In the genomic region with DNA sequence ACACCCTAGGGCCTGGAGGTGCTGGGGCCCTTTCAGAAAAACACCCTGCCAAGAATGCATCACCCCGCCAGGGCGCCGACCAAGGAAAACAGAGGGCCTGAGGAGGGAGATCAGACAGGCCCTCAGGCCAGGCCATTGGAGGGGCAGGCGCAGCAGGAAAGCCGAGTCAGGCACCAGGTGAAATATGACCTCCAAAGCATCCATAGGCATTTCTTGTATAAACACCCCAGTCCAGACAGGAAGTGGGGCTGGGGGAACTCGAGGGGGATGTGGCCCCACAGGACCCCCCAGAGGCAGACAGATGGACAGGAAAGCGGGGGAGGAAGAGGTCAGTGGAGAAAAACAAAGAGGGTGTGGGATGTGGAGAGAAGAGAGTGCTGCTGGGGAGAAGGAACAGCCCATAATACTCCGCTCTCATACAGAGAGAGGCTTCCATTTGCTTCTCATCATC, we compare ENCODE assay signal across 13 cellular contexts.
DNase-seq lines count a peak whose midpoint lies in the region; ATAC-seq and TF ChIP-seq lines count a peak whose summit lies in the region.
"Had no signal": no experiment of that assay in that cellular context is flagged by ENCODE, and none has a peak within 500 bp of the region (broad histone marks: within the 10 kb centered on the region; RNA-seq: fewer than 3 reads in every experiment).

No MANE protein-coding gene starts in this region.

- no peak for TF ChIP-seq CTCF in astrocyte of the cerebellum (IDR thresholded peaks at IDR 0.05; ENCODE audit: low read depth, low read length, missing control alignments)

- ATAC-seq in GM19463 (IDR thresholded peaks at IDR 0.05; ENCODE audit: unreplicated experiment) (no peak), HG02973 (IDR thresholded peaks at IDR 0.05; ENCODE audit: unreplicated experiment) (no peak)
- ATAC-seq: activated CD8-positive, alpha-beta T cell treated with anti-CD3 and anti-CD28 coated beads, Interleukin-2, amount 10 ng/mL, durations not matched to agents 7 days and 5 days had no signal

- H3K27ac ChIP-seq in HUES6 (ENCODE audit: low read depth, low read length): peak overlapping the region; percentile 55; the same call in 1 of the 2 replicates
- peak overlapping the region; percentile 6 for H3K27ac ChIP-seq in substantia nigra (ENCODE audit: low read depth, low read length, poor library complexity, severe bottlenecking)
- H3K27ac ChIP-seq: sigmoid colon had no signal

- H3K4me1 ChIP-seq in HUES6 (ENCODE audit: control insufficient read depth, insufficient read depth, low read length): peaks cover 53% of the 10 kb centered on the region

- no peak overlapping the region for H3K9ac ChIP-seq in HUES6 (ENCODE audit: low read length)

- H3K36me3 ChIP-seq in HUES6 (ENCODE audit: control insufficient read depth, insufficient read depth, low read length): no peaks in the 10 kb centered on the region

- no peak overlapping the region for H3K4me3 ChIP-seq in HUES6 (ENCODE audit: low read depth, low read length)
- H3K4me3 ChIP-seq in astrocyte of the cerebellum (ENCODE audit: low read depth, low read length): no peak overlapping the region
- H3K4me3 ChIP-seq: sigmoid colon had no signal

- H3K27me3 ChIP-seq in HUES6 (ENCODE audit: control insufficient read depth, insufficient read depth, low read length): no peaks in the 10 kb centered on the region
- H3K27me3 ChIP-seq: sigmoid colon had no signal

- no peaks in the 10 kb centered on the region for H3K9me3 ChIP-seq in HUES6 (ENCODE audit: control insufficient read depth, insufficient read depth, low read depth, low read length)
- H3K9me3 ChIP-seq: sigmoid colon had no signal

- in situ Hi-C loops in astrocyte of the cerebellum (cut with HindIII; ENCODE audit: low sequenced_read_pairs): no loop called here

- DNase-seq in astrocyte of the cerebellum (ENCODE audit: low read depth) (peak; percentile 62), islet precursor cell (peak; percentile 83), substantia nigra (lab: John Stamatoyannopoulos, UW) (no peak), NCI-H526 (lab: John Stamatoyannopoulos, UW) (no peak), nucleus accumbens (lab: John Stamatoyannopoulos, UW) (no peak)
- DNase-seq: activated CD8-positive, alpha-beta T cell treated with anti-CD3 and anti-CD28 coated beads, Interleukin-2, amount 10 ng/mL, durations not matched to agents 7 days and 5 days; activated naive CD4-positive, alpha-beta T cell; GOT3; NCI-H2171 treated with DMSO at 0.1 percent for 48 hours; sigmoid colon had no signal

Comparison
In these comparisons a context has a peak if more than half of its experiments do, and no peak if none do; other contexts are left out.
1. DNase-seq: peak in astrocyte of the cerebellum (single experiment) and islet precursor cell (single experiment); none in substantia nigra (0 of 49), NCI-H526 (0 of 2) and nucleus accumbens (0 of 56).